In the genomic region with DNA sequence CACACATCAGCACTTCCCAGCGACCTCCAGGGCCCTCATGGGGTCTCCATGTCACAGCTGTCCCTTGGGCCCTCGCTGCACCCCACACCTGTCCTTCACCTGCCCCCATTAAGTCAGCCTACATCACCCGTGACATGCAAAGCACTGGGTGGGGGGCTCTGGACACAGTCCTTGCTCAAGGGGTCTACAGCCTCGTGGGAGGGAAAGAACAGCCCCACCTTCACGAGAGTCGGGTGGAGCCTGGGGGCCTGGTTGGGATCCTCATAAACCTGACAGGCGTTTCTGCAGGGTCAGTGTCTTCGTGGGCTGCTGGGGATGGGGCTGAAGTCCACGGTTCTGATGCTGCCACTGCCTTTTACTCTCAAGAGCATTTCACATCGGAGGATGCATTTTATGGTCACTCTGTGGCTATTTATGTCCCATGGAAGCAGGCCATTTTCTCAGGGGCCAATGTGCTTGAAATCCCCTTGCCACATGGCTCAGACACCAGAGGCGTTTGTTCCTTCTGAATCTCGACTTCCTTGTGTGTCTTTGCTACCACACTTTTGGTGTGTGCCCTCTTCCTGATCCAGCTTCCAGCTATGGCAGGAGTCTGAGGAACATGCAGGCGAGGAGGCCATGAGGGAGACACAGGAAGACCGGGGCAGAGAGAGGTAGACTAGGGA, we compare ENCODE assay signal across 1 cellular context.
TF ChIP-seq lines count a peak whose summit lies in the region.

A gene with protein sequence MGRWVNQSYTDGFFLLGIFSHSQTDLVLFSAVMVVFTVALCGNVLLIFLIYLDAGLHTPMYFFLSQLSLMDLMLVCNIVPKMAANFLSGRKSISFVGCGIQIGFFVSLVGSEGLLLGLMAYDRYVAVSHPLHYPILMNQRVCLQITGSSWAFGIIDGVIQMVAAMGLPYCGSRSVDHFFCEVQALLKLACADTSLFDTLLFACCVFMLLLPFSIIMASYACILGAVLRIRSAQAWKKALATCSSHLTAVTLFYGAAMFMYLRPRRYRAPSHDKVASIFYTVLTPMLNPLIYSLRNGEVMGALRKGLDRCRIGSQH (minus strand): TSS at position 338 of the 665 bp plus-strand sequence. CDS start 5,865 bp downstream, outside the sequence.

TF ChIP-seq in K562, 482 proteins besides CTCF, POLR2A, EP300 and RAD21 (continued from another document):
- TF ChIP-seq, protein P1, sequence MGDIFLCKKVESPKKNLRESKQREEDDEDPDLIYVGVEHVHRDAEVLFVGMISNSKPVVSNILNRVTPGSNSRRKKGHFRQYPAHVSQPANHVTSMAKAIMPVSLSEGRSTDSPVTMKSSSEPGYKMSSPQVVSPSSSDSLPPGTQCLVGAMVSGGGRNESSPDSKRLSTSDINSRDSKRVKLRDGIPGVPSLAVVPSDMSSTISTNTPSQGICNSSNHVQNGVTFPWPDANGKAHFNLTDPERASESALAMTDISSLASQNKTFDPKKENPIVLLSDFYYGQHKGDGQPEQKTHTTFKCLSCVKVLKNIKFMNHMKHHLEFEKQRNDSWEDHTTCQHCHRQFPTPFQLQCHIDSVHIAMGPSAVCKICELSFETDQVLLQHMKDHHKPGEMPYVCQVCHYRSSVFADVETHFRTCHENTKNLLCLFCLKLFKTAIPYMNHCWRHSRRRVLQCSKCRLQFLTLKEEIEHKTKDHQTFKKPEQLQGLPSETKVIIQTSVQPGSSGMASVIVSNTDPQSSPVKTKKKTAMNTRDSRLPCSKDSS (IDR thresholded peaks at IDR 0.05; ENCODE audit: low read depth, partially characterized antibody) = no peak
- TF ChIP-seq CCAR2 (IDR thresholded peaks at IDR 0.05; ENCODE audit: low read depth, low read length) (no peak), EHMT2 (IDR thresholded peaks at IDR 0.05) (no peak), ZNF212 (CRISPR knock-in tag; IDR thresholded peaks at IDR 0.05) (no peak), TRIM28 (IDR thresholded peaks at IDR 0.05) (no peak), HEY1 (CRISPR knock-in tag; IDR thresholded peaks at IDR 0.05; ENCODE audit: borderline replicate concordance) (no peak), DMBX1 (CRISPR knock-in tag; IDR thresholded peaks at IDR 0.05; ENCODE audit: borderline replicate concordance) (peak; percentile 26; the same call in 1 of the 2 replicates), ZNF184 (CRISPR knock-in tag; IDR thresholded peaks at IDR 0.05) (no peak), ZNF79 (CRISPR knock-in tag; IDR thresholded peaks at IDR 0.05; ENCODE audit: low read depth) (no peak), TBL1XR1 (IDR thresholded peaks at IDR 0.05; ENCODE audit: low read length in 2 of 2) (no peak), SMAD4 (CRISPR knock-in tag; conservative IDR thresholded peaks at IDR 0.05) (no peak)
- TF ChIP-seq, protein P2, sequence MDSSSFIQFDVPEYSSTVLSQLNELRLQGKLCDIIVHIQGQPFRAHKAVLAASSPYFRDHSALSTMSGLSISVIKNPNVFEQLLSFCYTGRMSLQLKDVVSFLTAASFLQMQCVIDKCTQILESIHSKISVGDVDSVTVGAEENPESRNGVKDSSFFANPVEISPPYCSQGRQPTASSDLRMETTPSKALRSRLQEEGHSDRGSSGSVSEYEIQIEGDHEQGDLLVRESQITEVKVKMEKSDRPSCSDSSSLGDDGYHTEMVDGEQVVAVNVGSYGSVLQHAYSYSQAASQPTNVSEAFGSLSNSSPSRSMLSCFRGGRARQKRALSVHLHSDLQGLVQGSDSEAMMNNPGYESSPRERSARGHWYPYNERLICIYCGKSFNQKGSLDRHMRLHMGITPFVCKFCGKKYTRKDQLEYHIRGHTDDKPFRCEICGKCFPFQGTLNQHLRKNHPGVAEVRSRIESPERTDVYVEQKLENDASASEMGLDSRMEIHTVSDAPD (CRISPR knock-in tag; IDR thresholded peaks at IDR 0.05) = no peak
- TF ChIP-seq, protein P3, sequence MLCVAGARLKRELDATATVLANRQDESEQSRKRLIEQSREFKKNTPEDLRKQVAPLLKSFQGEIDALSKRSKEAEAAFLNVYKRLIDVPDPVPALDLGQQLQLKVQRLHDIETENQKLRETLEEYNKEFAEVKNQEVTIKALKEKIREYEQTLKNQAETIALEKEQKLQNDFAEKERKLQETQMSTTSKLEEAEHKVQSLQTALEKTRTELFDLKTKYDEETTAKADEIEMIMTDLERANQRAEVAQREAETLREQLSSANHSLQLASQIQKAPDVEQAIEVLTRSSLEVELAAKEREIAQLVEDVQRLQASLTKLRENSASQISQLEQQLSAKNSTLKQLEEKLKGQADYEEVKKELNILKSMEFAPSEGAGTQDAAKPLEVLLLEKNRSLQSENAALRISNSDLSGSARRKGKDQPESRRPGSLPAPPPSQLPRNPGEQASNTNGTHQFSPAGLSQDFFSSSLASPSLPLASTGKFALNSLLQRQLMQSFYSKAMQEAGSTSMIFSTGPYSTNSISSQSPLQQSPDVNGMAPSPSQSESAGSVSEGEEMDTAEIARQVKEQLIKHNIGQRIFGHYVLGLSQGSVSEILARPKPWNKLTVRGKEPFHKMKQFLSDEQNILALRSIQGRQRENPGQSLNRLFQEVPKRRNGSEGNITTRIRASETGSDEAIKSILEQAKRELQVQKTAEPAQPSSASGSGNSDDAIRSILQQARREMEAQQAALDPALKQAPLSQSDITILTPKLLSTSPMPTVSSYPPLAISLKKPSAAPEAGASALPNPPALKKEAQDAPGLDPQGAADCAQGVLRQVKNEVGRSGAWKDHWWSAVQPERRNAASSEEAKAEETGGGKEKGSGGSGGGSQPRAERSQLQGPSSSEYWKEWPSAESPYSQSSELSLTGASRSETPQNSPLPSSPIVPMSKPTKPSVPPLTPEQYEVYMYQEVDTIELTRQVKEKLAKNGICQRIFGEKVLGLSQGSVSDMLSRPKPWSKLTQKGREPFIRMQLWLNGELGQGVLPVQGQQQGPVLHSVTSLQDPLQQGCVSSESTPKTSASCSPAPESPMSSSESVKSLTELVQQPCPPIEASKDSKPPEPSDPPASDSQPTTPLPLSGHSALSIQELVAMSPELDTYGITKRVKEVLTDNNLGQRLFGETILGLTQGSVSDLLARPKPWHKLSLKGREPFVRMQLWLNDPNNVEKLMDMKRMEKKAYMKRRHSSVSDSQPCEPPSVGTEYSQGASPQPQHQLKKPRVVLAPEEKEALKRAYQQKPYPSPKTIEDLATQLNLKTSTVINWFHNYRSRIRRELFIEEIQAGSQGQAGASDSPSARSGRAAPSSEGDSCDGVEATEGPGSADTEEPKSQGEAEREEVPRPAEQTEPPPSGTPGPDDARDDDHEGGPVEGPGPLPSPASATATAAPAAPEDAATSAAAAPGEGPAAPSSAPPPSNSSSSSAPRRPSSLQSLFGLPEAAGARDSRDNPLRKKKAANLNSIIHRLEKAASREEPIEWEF (CRISPR knock-in tag; IDR thresholded peaks at IDR 0.05) = no peak
- TF ChIP-seq, protein P4, sequence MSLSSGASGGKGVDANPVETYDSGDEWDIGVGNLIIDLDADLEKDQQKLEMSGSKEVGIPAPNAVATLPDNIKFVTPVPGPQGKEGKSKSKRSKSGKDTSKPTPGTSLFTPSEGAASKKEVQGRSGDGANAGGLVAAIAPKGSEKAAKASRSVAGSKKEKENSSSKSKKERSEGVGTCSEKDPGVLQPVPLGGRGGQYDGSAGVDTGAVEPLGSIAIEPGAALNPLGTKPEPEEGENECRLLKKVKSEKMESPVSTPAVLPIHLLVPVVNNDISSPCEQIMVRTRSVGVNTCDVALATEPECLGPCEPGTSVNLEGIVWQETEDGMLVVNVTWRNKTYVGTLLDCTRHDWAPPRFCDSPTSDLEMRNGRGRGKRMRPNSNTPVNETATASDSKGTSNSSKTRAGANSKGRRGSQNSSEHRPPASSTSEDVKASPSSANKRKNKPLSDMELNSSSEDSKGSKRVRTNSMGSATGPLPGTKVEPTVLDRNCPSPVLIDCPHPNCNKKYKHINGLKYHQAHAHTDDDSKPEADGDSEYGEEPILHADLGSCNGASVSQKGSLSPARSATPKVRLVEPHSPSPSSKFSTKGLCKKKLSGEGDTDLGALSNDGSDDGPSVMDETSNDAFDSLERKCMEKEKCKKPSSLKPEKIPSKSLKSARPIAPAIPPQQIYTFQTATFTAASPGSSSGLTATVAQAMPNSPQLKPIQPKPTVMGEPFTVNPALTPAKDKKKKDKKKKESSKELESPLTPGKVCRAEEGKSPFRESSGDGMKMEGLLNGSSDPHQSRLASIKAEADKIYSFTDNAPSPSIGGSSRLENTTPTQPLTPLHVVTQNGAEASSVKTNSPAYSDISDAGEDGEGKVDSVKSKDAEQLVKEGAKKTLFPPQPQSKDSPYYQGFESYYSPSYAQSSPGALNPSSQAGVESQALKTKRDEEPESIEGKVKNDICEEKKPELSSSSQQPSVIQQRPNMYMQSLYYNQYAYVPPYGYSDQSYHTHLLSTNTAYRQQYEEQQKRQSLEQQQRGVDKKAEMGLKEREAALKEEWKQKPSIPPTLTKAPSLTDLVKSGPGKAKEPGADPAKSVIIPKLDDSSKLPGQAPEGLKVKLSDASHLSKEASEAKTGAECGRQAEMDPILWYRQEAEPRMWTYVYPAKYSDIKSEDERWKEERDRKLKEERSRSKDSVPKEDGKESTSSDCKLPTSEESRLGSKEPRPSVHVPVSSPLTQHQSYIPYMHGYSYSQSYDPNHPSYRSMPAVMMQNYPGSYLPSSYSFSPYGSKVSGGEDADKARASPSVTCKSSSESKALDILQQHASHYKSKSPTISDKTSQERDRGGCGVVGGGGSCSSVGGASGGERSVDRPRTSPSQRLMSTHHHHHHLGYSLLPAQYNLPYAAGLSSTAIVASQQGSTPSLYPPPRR (CRISPR knock-in tag; IDR thresholded peaks at IDR 0.05; ENCODE audit: borderline replicate concordance) = no peak
- TF ChIP-seq, protein P5, sequence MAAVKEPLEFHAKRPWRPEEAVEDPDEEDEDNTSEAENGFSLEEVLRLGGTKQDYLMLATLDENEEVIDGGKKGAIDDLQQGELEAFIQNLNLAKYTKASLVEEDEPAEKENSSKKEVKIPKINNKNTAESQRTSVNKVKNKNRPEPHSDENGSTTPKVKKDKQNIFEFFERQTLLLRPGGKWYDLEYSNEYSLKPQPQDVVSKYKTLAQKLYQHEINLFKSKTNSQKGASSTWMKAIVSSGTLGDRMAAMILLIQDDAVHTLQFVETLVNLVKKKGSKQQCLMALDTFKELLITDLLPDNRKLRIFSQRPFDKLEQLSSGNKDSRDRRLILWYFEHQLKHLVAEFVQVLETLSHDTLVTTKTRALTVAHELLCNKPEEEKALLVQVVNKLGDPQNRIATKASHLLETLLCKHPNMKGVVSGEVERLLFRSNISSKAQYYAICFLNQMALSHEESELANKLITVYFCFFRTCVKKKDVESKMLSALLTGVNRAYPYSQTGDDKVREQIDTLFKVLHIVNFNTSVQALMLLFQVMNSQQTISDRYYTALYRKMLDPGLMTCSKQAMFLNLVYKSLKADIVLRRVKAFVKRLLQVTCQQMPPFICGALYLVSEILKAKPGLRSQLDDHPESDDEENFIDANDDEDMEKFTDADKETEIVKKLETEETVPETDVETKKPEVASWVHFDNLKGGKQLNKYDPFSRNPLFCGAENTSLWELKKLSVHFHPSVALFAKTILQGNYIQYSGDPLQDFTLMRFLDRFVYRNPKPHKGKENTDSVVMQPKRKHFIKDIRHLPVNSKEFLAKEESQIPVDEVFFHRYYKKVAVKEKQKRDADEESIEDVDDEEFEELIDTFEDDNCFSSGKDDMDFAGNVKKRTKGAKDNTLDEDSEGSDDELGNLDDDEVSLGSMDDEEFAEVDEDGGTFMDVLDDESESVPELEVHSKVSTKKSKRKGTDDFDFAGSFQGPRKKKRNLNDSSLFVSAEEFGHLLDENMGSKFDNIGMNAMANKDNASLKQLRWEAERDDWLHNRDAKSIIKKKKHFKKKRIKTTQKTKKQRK (IDR thresholded peaks at IDR 0.05; ENCODE audit: borderline replicate concordance, low read depth, low read length) = no peak
- TF ChIP-seq, protein P6, sequence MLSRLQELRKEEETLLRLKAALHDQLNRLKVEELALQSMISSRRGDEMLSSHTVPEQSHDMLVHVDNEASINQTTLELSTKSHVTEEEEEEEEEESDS (CRISPR knock-in tag; IDR thresholded peaks at IDR 0.05) = no peak
- TF ChIP-seq, protein P7, sequence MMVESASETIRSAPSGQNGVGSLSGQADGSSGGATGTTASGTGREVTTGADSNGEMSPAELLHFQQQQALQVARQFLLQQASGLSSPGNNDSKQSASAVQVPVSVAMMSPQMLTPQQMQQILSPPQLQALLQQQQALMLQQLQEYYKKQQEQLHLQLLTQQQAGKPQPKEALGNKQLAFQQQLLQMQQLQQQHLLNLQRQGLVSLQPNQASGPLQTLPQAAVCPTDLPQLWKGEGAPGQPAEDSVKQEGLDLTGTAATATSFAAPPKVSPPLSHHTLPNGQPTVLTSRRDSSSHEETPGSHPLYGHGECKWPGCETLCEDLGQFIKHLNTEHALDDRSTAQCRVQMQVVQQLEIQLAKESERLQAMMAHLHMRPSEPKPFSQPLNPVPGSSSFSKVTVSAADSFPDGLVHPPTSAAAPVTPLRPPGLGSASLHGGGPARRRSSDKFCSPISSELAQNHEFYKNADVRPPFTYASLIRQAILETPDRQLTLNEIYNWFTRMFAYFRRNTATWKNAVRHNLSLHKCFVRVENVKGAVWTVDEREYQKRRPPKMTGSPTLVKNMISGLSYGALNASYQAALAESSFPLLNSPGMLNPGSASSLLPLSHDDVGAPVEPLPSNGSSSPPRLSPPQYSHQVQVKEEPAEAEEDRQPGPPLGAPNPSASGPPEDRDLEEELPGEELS (CRISPR knock-in tag; IDR thresholded peaks at IDR 0.05; ENCODE audit: borderline replicate concordance) = no peak
